In genomic region chr11:57946628-57947027, GRCh38 we compare ENCODE assay signal across 18 cellular contexts.
"Had no signal": no experiment of that assay in that cellular context is flagged by ENCODE, and none has a peak within 500 bp of the region (broad histone marks: within the 10 kb centered on the region; RNA-seq: fewer than 3 reads in every experiment).

No MANE protein-coding gene starts in this region.

- DNase-seq: cortex of kidney; effector CD8-positive, alpha-beta T cell; effector memory CD8-positive, alpha-beta T cell; esophagus squamous epithelium; foreskin fibroblast; foreskin melanocyte; gastrocnemius medialis; glutamatergic neuron; head of caudate nucleus; heart right ventricle; hippocampal formation; left cardiac atrium; left lung; left ventricle myocardium superior; lower lobe of right lung; mesenchymal stem cell; mucosa of descending colon; naive B cell had no signal

- ATAC-seq: effector memory CD8-positive, alpha-beta T cell; gastrocnemius medialis; heart right ventricle; left cardiac atrium; left lung; left ventricle myocardium superior; lower lobe of right lung; mucosa of descending colon had no signal

- H3K27ac ChIP-seq: esophagus squamous epithelium, gastrocnemius medialis, left lung, lower lobe of right lung had no signal

- H3K4me1 ChIP-seq: gastrocnemius medialis, left lung, lower lobe of right lung had no signal

- H3K4me3 ChIP-seq: esophagus squamous epithelium, gastrocnemius medialis, heart right ventricle, left lung, lower lobe of right lung, mucosa of descending colon had no signal

- H3K36me3 ChIP-seq: esophagus squamous epithelium, gastrocnemius medialis, heart right ventricle, left lung, lower lobe of right lung had no signal

- H3K9me3 ChIP-seq: esophagus squamous epithelium, gastrocnemius medialis, lower lobe of right lung, mucosa of descending colon had no signal

- H3K27me3 ChIP-seq: esophagus squamous epithelium, gastrocnemius medialis, heart right ventricle, left lung had no signal
